In the genomic region with DNA sequence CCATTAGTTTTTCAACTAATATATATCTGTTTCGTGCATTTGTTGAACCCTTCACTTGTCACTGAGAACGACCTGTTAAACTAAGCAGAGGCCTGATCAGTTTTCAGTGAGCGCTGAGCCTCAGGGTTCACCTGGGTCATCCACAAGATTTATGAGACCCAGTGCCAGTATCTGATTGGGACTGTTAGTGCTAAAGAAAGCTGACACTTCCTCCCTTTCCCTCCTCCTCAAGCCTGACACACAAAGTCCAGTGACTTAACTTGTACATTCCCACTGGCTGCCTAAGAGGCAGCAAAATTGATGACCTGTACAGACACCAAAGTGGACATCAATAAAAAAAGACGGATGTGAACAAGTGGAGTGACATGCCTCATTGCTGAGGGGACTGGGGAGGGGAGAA, we compare ENCODE assay signal across 28 cellular contexts.
DNase-seq lines count a peak whose midpoint lies in the region; ATAC-seq and TF ChIP-seq lines count a peak whose summit lies in the region.
"Had no signal": no experiment of that assay in that cellular context is flagged by ENCODE, and none has a peak within 500 bp of the region (broad histone marks: within the 10 kb centered on the region; RNA-seq: fewer than 3 reads in every experiment).

No MANE protein-coding gene starts in this region.

- H3K27ac Mint-ChIP-seq in endodermal cell = no peak overlapping the region
- H3K27ac Mint-ChIP-seq: IgD-negative memory B cell; natural killer cell treated with Interleukin-12 subunit alpha and Interleukin-12 subunit beta and Interleukin-15 and Interleukin-18, amount 100 ng/mL, for 72 hours; stimulated activated memory B cell treated with anti-CD40 and anti-IgM and Interleukin-4, amounts not matched to agents 10 μg/mL and 1 μg/mL and 100 μg/mL, for 72 hours had no signal

- H3K23ac ChIP-seq in IMR-90 (ENCODE audit: low read depth, low read length) = no peak overlapping the region
- H3K23ac ChIP-seq in neuronal stem cell (ENCODE audit: low read depth, low read length, poor library complexity) = no peak overlapping the region

- H2AK9ac ChIP-seq in IMR-90 (replicated peaks; ENCODE audit: low read depth, low read length, poor library complexity) = no peak overlapping the region

- dilution Hi-C loops in IMR-90 (cut with HindIII; ENCODE audit: low sequenced_read_pairs, unreplicated experiment) = no loop called here

- H3K4me1 Mint-ChIP-seq in endodermal cell = peaks cover 2% of the 10 kb centered on the region
- H3K4me1 Mint-ChIP-seq: IgD-negative memory B cell; stimulated activated memory B cell treated with anti-CD40 and anti-IgM and Interleukin-4, amounts not matched to agents 10 μg/mL and 1 μg/mL and 100 μg/mL, for 72 hours had no signal

- H3K4me2 ChIP-seq in IMR-90 (ENCODE audit: low read depth, low read length) (no peak overlapping the region), neuronal stem cell (ENCODE audit: insufficient read depth, low read length, poor library complexity, severe bottlenecking) (no peak overlapping the region)
- H3K4me2 ChIP-seq: BLaER1 had no signal

- H3K9me3 ChIP-seq in IMR-90 (ENCODE audit: control insufficient read depth, insufficient read depth, low read length) = no peaks in the 10 kb centered on the region
- H3K9me3 ChIP-seq in endodermal cell (ENCODE audit: control insufficient read depth, low read length) = no peaks in the 10 kb centered on the region
- H3K9me3 ChIP-seq in neuronal stem cell (replicated peaks in 1 of 2; ENCODE audit: control insufficient read depth in 2 of 2, insufficient read depth in 1 of 2, low read depth in 1 of 2, low read length in 2 of 2) = no peaks in the 10 kb centered on the region
- no peaks in the 10 kb centered on the region for H3K9me3 ChIP-seq in gastroesophageal sphincter
- H3K9me3 ChIP-seq: BLaER1, lower lobe of right lung, mucosa of descending colon, pancreas, sigmoid colon, upper lobe of left lung had no signal

- H3K4me3 Mint-ChIP-seq in endodermal cell = no peak overlapping the region
- H3K4me3 Mint-ChIP-seq: IgD-negative memory B cell; natural killer cell treated with Interleukin-12 subunit alpha and Interleukin-12 subunit beta and Interleukin-15 and Interleukin-18, amount 100 ng/mL, for 72 hours; stimulated activated memory B cell treated with anti-CD40 and anti-IgM and Interleukin-4, amounts not matched to agents 10 μg/mL and 1 μg/mL and 100 μg/mL, for 72 hours had no signal

- no peak for TF ChIP-seq EP300 in gastroesophageal sphincter (IDR thresholded peaks at IDR 0.05)

- peaks cover 2% of the 10 kb centered on the region for H3K27me3 Mint-ChIP-seq in endodermal cell (ENCODE audit: insufficient read depth)
- H3K27me3 Mint-ChIP-seq: IgD-negative memory B cell; natural killer cell treated with Interleukin-12 subunit alpha and Interleukin-12 subunit beta and Interleukin-15 and Interleukin-18, amount 100 ng/mL, for 72 hours; stimulated activated memory B cell treated with anti-CD40 and anti-IgM and Interleukin-4, amounts not matched to agents 10 μg/mL and 1 μg/mL and 100 μg/mL, for 72 hours had no signal

- TF ChIP-seq CTCF in IMR-90 (conservative IDR thresholded peaks at IDR 0.05; ENCODE audit: low read depth, low read length) = no peak
- TF ChIP-seq CTCF in endodermal cell (conservative IDR thresholded peaks at IDR 0.05) = no peak
- TF ChIP-seq CTCF in gastroesophageal sphincter (IDR thresholded peaks at IDR 0.05) = no peak

- peak; percentile 35 for ATAC-seq in IMR-90 (ENCODE audit: low read depth)
- no peak for ATAC-seq in gastroesophageal sphincter
- ATAC-seq in HG03520 (IDR thresholded peaks at IDR 0.05; ENCODE audit: unreplicated experiment) = no peak
- no peak for ATAC-seq in GM21825 (IDR thresholded peaks at IDR 0.05; ENCODE audit: unreplicated experiment)
- ATAC-seq: lower lobe of right lung; mucosa of descending colon; natural killer cell treated with Interleukin-12 subunit alpha and Interleukin-12 subunit beta and Interleukin-15 and Interleukin-18, amount 100 ng/mL, for 72 hours; pancreas; stimulated activated memory B cell treated with anti-CD40 and anti-IgM and Interleukin-4, amounts not matched to agents 10 μg/mL and 1 μg/mL and 100 μg/mL, for 72 hours had no signal

- in situ Hi-C loops in IMR-90 (cut with MboI; ENCODE audit: low sequenced_read_pairs) = no loop called here

- no peak overlapping the region for H4K8ac ChIP-seq in IMR-90 (ENCODE audit: low read depth in 2 of 2, low read length in 2 of 2)
- no peak overlapping the region for H4K8ac ChIP-seq in neuronal stem cell (ENCODE audit: low read depth, low read length)

- H3K9me1 ChIP-seq in IMR-90 (ENCODE audit: insufficient read depth, low read length) = no peaks in the 10 kb centered on the region

- H3K4me3 ChIP-seq in IMR-90 (ENCODE audit: insufficient read depth, low read depth, low read length) = no peak overlapping the region
- H3K4me3 ChIP-seq in endodermal cell (ENCODE audit: low read length) = no peak overlapping the region
- H3K4me3 ChIP-seq in neuronal stem cell (ENCODE audit: low read length in 2 of 2) = no peak overlapping the region
- no peak overlapping the region for H3K4me3 ChIP-seq in gastroesophageal sphincter
- H3K4me3 ChIP-seq: BLaER1, lower lobe of right lung, mucosa of descending colon, pancreas, sigmoid colon, upper lobe of left lung had no signal

- TF ChIP-seq RAD21 in IMR-90 (IDR thresholded peaks at IDR 0.05; ENCODE audit: low read length) = no peak

- no peak overlapping the region for H4K5ac ChIP-seq in IMR-90 (ENCODE audit: low read depth, low read length)

- H2AFZ ChIP-seq in IMR-90 (replicated peaks; ENCODE audit: low read length, poor library complexity) = peak overlapping the region; percentile 58
- peak overlapping the region; percentile 13 for H2AFZ ChIP-seq in neuronal stem cell (ENCODE audit: low read length)

- H3K4me1 ChIP-seq in IMR-90 (ENCODE audit: control insufficient read depth, insufficient read depth, low read length) (no peaks in the 10 kb centered on the region), endodermal cell (ENCODE audit: control insufficient read depth, insufficient read depth, low read length) (no peaks in the 10 kb centered on the region), neuronal stem cell (ENCODE audit: control insufficient read depth in 2 of 2, insufficient read depth in 1 of 2, low read depth in 1 of 2, low read length in 2 of 2) (peaks cover 4 to 7% of the 10 kb centered on the region in 2 donors), gastroesophageal sphincter (no peaks in the 10 kb centered on the region)
- H3K4me1 ChIP-seq: BLaER1, lower lobe of right lung, pancreas, sigmoid colon, upper lobe of left lung had no signal

- BruUV-seq in IMR-90 (replicated peaks; lab: Mats Ljungman, UMichigan) = no TSS peak

- H3K9ac ChIP-seq in IMR-90 (ENCODE audit: low read depth, low read length) (no peak overlapping the region), endodermal cell (ENCODE audit: extremely low read depth, low read length, poor library complexity, severe bottlenecking) (no peak overlapping the region), neuronal stem cell (ENCODE audit: low read depth, low read length, poor library complexity) (no peak overlapping the region)
- H3K9ac ChIP-seq: BLaER1 had no signal

- H3K14ac ChIP-seq in IMR-90 (replicated peaks; ENCODE audit: low read depth, low read length) (peak overlapping the region; percentile 37; the same call in 1 of the 2 replicates), neuronal stem cell (ENCODE audit: low read length) (no peak overlapping the region)

- 50% methylated on average over 1 of the region's 4 CpGs; no CpG with 5 or more reads in 1 of the 2 experiments for WGBS in IMR-90 (ENCODE audit: extremely low coverage in 2 of 2, insufficient read length in 1 of 2), 2 experiments
- whole genome bisulfite sequencing in endodermal cell (ENCODE audit: insufficient coverage in 1 of 2, insufficient read length in 1 of 2), 2 experiments = 86 to 87% methylated on average over 3 to 4 of the region's 4 CpGs
- no CpG with 5 or more reads among the region's 4 CpGs for WGBS in neuronal stem cell (ENCODE audit: extremely low coverage in 2 of 2, insufficient read length in 2 of 2, insufficient replicate concordance in 1 of 2), 2 donors
- 75 to 83% methylated on average over 3 to 4 of the region's 4 CpGs for WGBS in gastroesophageal sphincter (ENCODE audit: low coverage in 1 of 2), 2 donors

- H3K79me1 ChIP-seq in IMR-90 (ENCODE audit: low read depth in 1 of 2, low read length in 2 of 2) = no peaks in the 10 kb centered on the region
- H3K79me1 ChIP-seq in neuronal stem cell (ENCODE audit: low read depth, low read length) = no peaks in the 10 kb centered on the region

- H4K20me1 ChIP-seq in IMR-90 (ENCODE audit: insufficient read depth, low read length) = no peaks in the 10 kb centered on the region
- H4K20me1 ChIP-seq: BLaER1 had no signal

- no peaks in the 10 kb centered on the region for H3K36me3 ChIP-seq in IMR-90 (ENCODE audit: control insufficient read depth, insufficient read depth, low read length)
- H3K36me3 ChIP-seq in endodermal cell (ENCODE audit: control insufficient read depth, insufficient read depth, low read length) = no peaks in the 10 kb centered on the region
- H3K36me3 ChIP-seq in neuronal stem cell (replicated peaks in 1 of 2; ENCODE audit: control insufficient read depth in 2 of 2, insufficient read depth in 2 of 2, low read length in 2 of 2) = no peaks in the 10 kb centered on the region
- no peaks in the 10 kb centered on the region for H3K36me3 ChIP-seq in gastroesophageal sphincter
- H3K36me3 ChIP-seq: BLaER1, lower lobe of right lung, pancreas, sigmoid colon, upper lobe of left lung had no signal

- H3K9me3 Mint-ChIP-seq in endodermal cell = no peaks in the 10 kb centered on the region
- H3K9me3 Mint-ChIP-seq: stimulated activated memory B cell treated with anti-CD40 and anti-IgM and Interleukin-4, amounts not matched to agents 10 μg/mL and 1 μg/mL and 100 μg/mL, for 72 hours had no signal

- intact Hi-C loops in IMR-90 (cut with micrococcal nuclease) = no loop called here

- no peaks in the 10 kb centered on the region for H3K36me3 Mint-ChIP-seq in endodermal cell (ENCODE audit: low read depth)
- H3K36me3 Mint-ChIP-seq: IgD-negative memory B cell; natural killer cell treated with Interleukin-12 subunit alpha and Interleukin-12 subunit beta and Interleukin-15 and Interleukin-18, amount 100 ng/mL, for 72 hours; stimulated activated memory B cell treated with anti-CD40 and anti-IgM and Interleukin-4, amounts not matched to agents 10 μg/mL and 1 μg/mL and 100 μg/mL, for 72 hours had no signal

- H2BK120ac ChIP-seq in IMR-90 (ENCODE audit: low read depth, low read length) (no peak overlapping the region), neuronal stem cell (ENCODE audit: low read depth, low read length) (no peak overlapping the region)

- H3K27ac ChIP-seq in IMR-90 (ENCODE audit: insufficient read depth, low read length) = no peak overlapping the region
- H3K27ac ChIP-seq in endodermal cell (ENCODE audit: low read depth, low read length) = peak overlapping the region; percentile 32
- no peak overlapping the region for H3K27ac ChIP-seq in neuronal stem cell (replicated peaks; ENCODE audit: low read length)
- no peak overlapping the region for H3K27ac ChIP-seq in gastroesophageal sphincter
- H3K27ac ChIP-seq: BLaER1, lower lobe of right lung, pancreas, sigmoid colon, upper lobe of left lung had no signal

- H3K18ac ChIP-seq in IMR-90 (ENCODE audit: low read depth, low read length) = no peak overlapping the region
- H3K18ac ChIP-seq in neuronal stem cell (ENCODE audit: low read length) = no peak overlapping the region

- H2BK15ac ChIP-seq in IMR-90 (ENCODE audit: low read depth, low read length) = peak overlapping the region; percentile 4; the same call in 1 of the 3 replicates
- H2BK15ac ChIP-seq in neuronal stem cell (ENCODE audit: low read length) = no peak overlapping the region

- H3K4ac ChIP-seq in IMR-90 (ENCODE audit: low read depth, low read length) = peak overlapping the region; percentile 10; the same call in 1 of the 2 replicates
- no peak overlapping the region for H3K4ac ChIP-seq in neuronal stem cell (ENCODE audit: low read length)

- H4K91ac ChIP-seq in IMR-90 (ENCODE audit: insufficient read depth, low read depth, low read length) (no peak overlapping the region), neuronal stem cell (ENCODE audit: low read depth, low read length, poor library complexity) (no peak overlapping the region)

- H2BK12ac ChIP-seq in neuronal stem cell (ENCODE audit: low read length) = no peak overlapping the region

- CTCF ChIA-PET in IMR-90 (lab: Yijun Ruan, JAX) = interaction anchor here (0.8 kb wide), 1 partner anchor 28 kb away, joined by 3 read pairs; no protein-coding TSS in a partner anchor

- DNase-seq in EH (ENCODE audit: low read depth) (peak; percentile 11), IMR-90 (no peak), endodermal cell (no peak), neuronal stem cell (ENCODE audit: low spot score) (no peak), NCI-H1930 (lab: John Stamatoyannopoulos, UW) (no peak)
- DNase-seq: activated CD4-positive, alpha-beta T cell treated with anti-CD3 and anti-CD28 coated beads for 4 hours; activated gamma-delta T cell treated with Interleukin-2 at 50 U/mL for 16 hours; activated T-cell treated with anti-CD3 and anti-CD28 coated beads, Interleukin-2, amount 50 U/mL, for 1 hour; dermis blood vessel endothelial cell; HCEC 1CT; kidney; lower lobe of right lung; mucosa of descending colon; NCI-H1092; NCI-H187 treated with DMSO at 0.1 percent for 48 hours; NCI-H226; pancreas; sigmoid colon; stimulated activated CD4-positive, alpha-beta T cell treated with anti-CD3 and anti-CD28 coated beads, Interleukin-4, amount 100 ng/mL, for 4 hours; substantia nigra; upper lobe of left lung had no signal

- no peak overlapping the region for H2BK20ac ChIP-seq in IMR-90 (ENCODE audit: low read depth, low read length)

- TF ChIP-seq POLR2A in IMR-90 (IDR thresholded peaks at IDR 0.05; ENCODE audit: low read depth, low read length) (no peak), gastroesophageal sphincter (IDR thresholded peaks at IDR 0.05) (no peak)

- H2AK5ac ChIP-seq in IMR-90 (ENCODE audit: low read depth, low read length) = no peak overlapping the region
- no peak overlapping the region for H2AK5ac ChIP-seq in neuronal stem cell (ENCODE audit: low read depth, low read length)

- no peak overlapping the region for H3K56ac ChIP-seq in IMR-90 (ENCODE audit: extremely low read depth, insufficient read depth, low read length)

- no peaks in the 10 kb centered on the region for H3K27me3 ChIP-seq in IMR-90 (ENCODE audit: control insufficient read depth, insufficient read depth, low read length)
- H3K27me3 ChIP-seq in endodermal cell (ENCODE audit: control insufficient read depth, insufficient read depth, low read length, poor library complexity, severe bottlenecking) = no peaks in the 10 kb centered on the region
- no peaks in the 10 kb centered on the region for H3K27me3 ChIP-seq in neuronal stem cell (ENCODE audit: control insufficient read depth in 3 of 3, insufficient read depth in 3 of 3, low read depth in 1 of 3, low read length in 3 of 3)
- H3K27me3 ChIP-seq in gastroesophageal sphincter = no peaks in the 10 kb centered on the region
- H3K27me3 ChIP-seq: BLaER1, pancreas, sigmoid colon, upper lobe of left lung had no signal

- POLR2A ChIA-PET in IMR-90 (lab: Charles Lee; ENCODE audit: unreplicated experiment) = no interaction called here

- no peak overlapping the region for H2BK5ac ChIP-seq in IMR-90 (ENCODE audit: low read depth, low read length, poor library complexity, severe bottlenecking)
- no peak overlapping the region for H2BK5ac ChIP-seq in neuronal stem cell (ENCODE audit: low read length)
